ENCODE assay signal across 8 cellular contexts in genomic region chr11:110296226-110297081, GRCh38. TPM values are rescaled to one million over a fixed set of nuclear protein-coding genes. Genes with fewer than 3 reads are reported as not detected.
DNase-seq lines count a peak whose midpoint lies in the region; ATAC-seq and TF ChIP-seq lines count a peak whose summit lies in the region.

RDX (minus strand) TSS chr11:110296614; CDS start chr11:110279692, 16,922 bp downstream.

- TF ChIP-seq CTCF in choroid plexus epithelial cell (conservative IDR thresholded peaks at IDR 0.05; ENCODE audit: low read depth, low read length) (no peak), kidney epithelial cell (IDR thresholded peaks at IDR 0.05; ENCODE audit: insufficient read depth, low read length, poor library complexity, severe bottlenecking) (no peak)

- H3K27ac ChIP-seq in ACC112 (ENCODE audit: low read depth, low read length), result peak within 1 kb of the TSS; percentile 80

- peaks cover 37% of the 10 kb centered on the region for H3K4me1 ChIP-seq in ACC112 (ENCODE audit: control insufficient read depth, insufficient read depth, low read length, unreplicated experiment)

- ATAC-seq in GM18517 (IDR thresholded peaks at IDR 0.05; ENCODE audit: unreplicated experiment) (peak; percentile 73), HG02981 (IDR thresholded peaks at IDR 0.05; ENCODE audit: unreplicated experiment) (peak; percentile 66)

- H3K4me3 ChIP-seq in ACC112 (ENCODE audit: low read depth, low read length), result peak within 1 kb of the TSS; percentile 95
- H3K4me3 ChIP-seq in choroid plexus epithelial cell (ENCODE audit: low read depth, low read length), result peak within 1 kb of the TSS; percentile 90
- peak within 1 kb of the TSS; percentile 67 for H3K4me3 ChIP-seq in kidney epithelial cell (ENCODE audit: low read depth, low read length)

- H2AFZ ChIP-seq in ACC112 (ENCODE audit: low read length, unreplicated experiment), result peak within 1 kb of the TSS; percentile 28

- DNase-seq in NCI-H2171 treated with DMSO at 0.1 percent for 48 hours (lab: John Stamatoyannopoulos, UW), result peak; percentile 93
- DNase-seq in activated CD4-positive, CD25-positive, alpha-beta regulatory T cell treated with anti-CD3 and anti-CD28 coated beads, Interleukin-2, amount 50 U/mL, for 72 hours, result peak; percentile 70
- DNase-seq in choroid plexus epithelial cell (ENCODE audit: low read depth), result peak; percentile 65
- peak; percentile 51 for DNase-seq in kidney epithelial cell (ENCODE audit: low read depth)
- peak; percentile 78 for DNase-seq in stimulated activated CD4-positive, alpha-beta T cell treated with anti-CD3 and anti-CD28 coated beads, Interleukin-15, amount 100 ng/mL, for 24 hours

- H3K36me3 ChIP-seq in ACC112 (ENCODE audit: insufficient read depth, low read length) (no peaks in the 10 kb centered on the region), kidney epithelial cell (ENCODE audit: control insufficient read depth, insufficient read depth, low read length) (no peaks in the 10 kb centered on the region)

- H3K27me3 ChIP-seq in ACC112 (ENCODE audit: insufficient read depth, low read length) (no peaks in the 10 kb centered on the region), kidney epithelial cell (ENCODE audit: control insufficient read depth, insufficient read depth, low read length) (no peaks in the 10 kb centered on the region)

- peaks cover 49% of the 10 kb centered on the region for H3K79me2 ChIP-seq in ACC112 (ENCODE audit: control insufficient read depth, insufficient read depth, low read length, unreplicated experiment)

RNA-seq across cellular contexts. Expression of gene RDX, which starts in this region (rescaled TPM):
- 39.8 and 46.7 TPM in 2 replicates for total RNA-seq in kidney epithelial cell

Comparison
In these comparisons a context has a peak if more than half of its experiments do, and no peak if none do; other contexts are left out.
1. Peak in every context shown above with its lines: DNase-seq, ATAC-seq, H3K4me3 ChIP-seq and H3K27ac ChIP-seq.